1 cellular context compared by ENCODE assay signal in genomic region chr7:44322631-44323363, GRCh38.
TF ChIP-seq lines count a peak whose summit lies in the region.

No MANE protein-coding gene starts in this region.

TF ChIP-seq in SK-N-SH, 30 proteins besides CTCF, POLR2A, EP300 and RAD21 (continued from another document):
- TF ChIP-seq REST (IDR thresholded peaks at IDR 0.05; ENCODE audit: low read depth, low read length): no peak
- no peak for TF ChIP-seq FOSL2 (IDR thresholded peaks at IDR 0.05; ENCODE audit: borderline replicate concordance, low read depth)
- no peak for TF ChIP-seq PBX3 (IDR thresholded peaks at IDR 0.05)
- no peak for TF ChIP-seq RXRA (IDR thresholded peaks at IDR 0.05; ENCODE audit: borderline replicate concordance, low read depth)
- no peak for TF ChIP-seq ZBTB33 (IDR thresholded peaks at IDR 0.05; ENCODE audit: borderline replicate concordance, low read depth)
- no peak for TF ChIP-seq JUND (IDR thresholded peaks at IDR 0.05)
